Comparison of ENCODE assay signal across 1 cellular context in genomic region chr2:96760036-96760985, GRCh38.
A peak's percentile ranks its signal among the peaks of the same experiment; 100 is the strongest.
TF ChIP-seq lines count a peak whose summit lies in the region.

Gene CNNM4 (plus strand): TSS chr2:96760902. CDS start chr2:96761000, 98 bp downstream.

TF ChIP-seq in K562, 482 proteins besides CTCF, POLR2A, EP300 and RAD21 (continued from another document):
- TF ChIP-seq ETS1 (conservative IDR thresholded peaks at IDR 0.05; ENCODE audit: control insufficient read depth, low read depth, low read length), result 0 out of 2 replicates have a peak, but pooled peaks have one; percentile 20
- TF ChIP-seq PTTG1 (tag; IDR thresholded peaks at IDR 0.05; ENCODE audit: low read depth), result no peak
- TF ChIP-seq MAZ (CRISPR knock-in tag; conservative IDR thresholded peaks at IDR 0.05 in 1 of 2, IDR thresholded peaks at IDR 0.05 in 1 of 2), result peak in 1 of 2 experiments; percentile 41; a peak in 1 of 4 replicates
- TF ChIP-seq MYC (IDR thresholded peaks at IDR 0.05; ENCODE audit: low read depth, low read length), result peak; percentile 48; the same call in 1 of the 2 replicates
- TF ChIP-seq MYC (CRISPR knock-in tag; IDR thresholded peaks at IDR 0.05; ENCODE audit: borderline replicate concordance, low read depth), result no peak
- 0 out of 2 replicates have a peak, but pooled peaks have one; percentile 4 for TF ChIP-seq ZNF609 (CRISPR knock-in tag; IDR thresholded peaks at IDR 0.05; ENCODE audit: borderline replicate concordance)
- peak; percentile 49 for TF ChIP-seq KDM5B (IDR thresholded peaks at IDR 0.05; ENCODE audit: insufficient replicate concordance, low read depth, low read length)
- peak; percentile 78 for TF ChIP-seq CHD2 (IDR thresholded peaks at IDR 0.05; ENCODE audit: low read depth, low read length)
- TF ChIP-seq KDM1A (IDR thresholded peaks at IDR 0.05), result 0 out of 4 replicates have a peak, but pooled peaks of 1 of the 2 experiments have one; percentile 15
- no peak for TF ChIP-seq HOMEZ (CRISPR knock-in tag; IDR thresholded peaks at IDR 0.05)
- peak; percentile 42 for TF ChIP-seq TBP (optimal IDR thresholded peaks at IDR 0.05; ENCODE audit: low read depth, low read length)
- TF ChIP-seq ZNF217 (CRISPR knock-in tag; IDR thresholded peaks at IDR 0.05), result no peak
- peak; percentile 78 for TF ChIP-seq ZFP91 (CRISPR knock-in tag; IDR thresholded peaks at IDR 0.05)
- TF ChIP-seq MAX (CRISPR knock-in tag; IDR thresholded peaks at IDR 0.05), result peak; percentile 66
- peak; percentile 68 for TF ChIP-seq EGR1 (conservative IDR thresholded peaks at IDR 0.05)
- TF ChIP-seq E2F4 (CRISPR knock-in tag; IDR thresholded peaks at IDR 0.05; ENCODE audit: low read depth), result peak; percentile 25; the same call in 1 of the 2 replicates
- TF ChIP-seq TAF1 (IDR thresholded peaks at IDR 0.05; ENCODE audit: control insufficient read depth, extremely low read depth, insufficient read depth, low read length, severe bottlenecking), result peak; percentile 33
- peak; percentile 27; the same call in 1 of the 2 replicates for TF ChIP-seq ZFX (CRISPR knock-in tag; IDR thresholded peaks at IDR 0.05)
- TF ChIP-seq NFIX (CRISPR knock-in tag; IDR thresholded peaks at IDR 0.05; ENCODE audit: low read depth), result no peak
TF ChIP-seq in K562: peak in this region for 39.
